3 cellular contexts compared by ENCODE assay signal in the genomic region with DNA sequence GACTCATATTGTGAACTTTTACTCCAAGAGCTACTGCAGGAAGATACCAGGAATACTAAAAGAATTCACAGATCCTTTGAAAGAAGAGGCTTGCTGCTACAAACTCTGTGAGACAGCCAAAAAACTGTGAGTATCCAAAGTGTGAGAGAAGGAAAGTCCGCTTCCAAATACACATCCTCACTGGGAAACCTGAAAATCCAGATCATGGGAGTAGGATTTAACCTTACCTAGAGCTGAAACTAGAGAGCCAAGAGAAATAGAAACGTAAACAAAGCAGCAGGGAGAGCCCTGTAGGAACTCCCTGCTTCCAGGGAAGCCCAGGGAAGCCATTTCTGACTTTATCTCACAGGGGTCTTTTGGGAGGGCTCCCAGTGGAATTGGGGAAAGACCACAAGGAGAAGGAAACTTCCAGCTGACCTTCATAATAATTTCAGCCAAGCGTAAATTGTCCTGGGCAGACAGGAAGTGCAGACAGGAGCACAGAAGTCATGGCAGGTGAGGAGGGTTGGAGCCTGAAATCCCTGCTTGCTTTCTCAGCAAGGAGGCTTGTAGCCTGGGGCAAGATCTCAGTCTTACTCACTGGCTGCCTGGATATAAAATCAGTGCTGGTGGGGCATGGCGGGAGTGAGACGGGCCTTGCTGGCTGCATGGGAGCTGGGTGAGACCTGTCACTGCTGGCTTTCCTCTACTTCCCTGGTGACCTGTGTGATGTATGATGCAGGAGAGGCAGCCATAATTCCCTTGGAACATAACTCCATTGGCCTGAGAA.
TF ChIP-seq lines count a peak whose summit lies in the region.

No MANE protein-coding gene starts in this region.

TF ChIP-seq in HepG2, 621 proteins besides CTCF, POLR2A, EP300 and RAD21 (continues in another document):
- TF ChIP-seq, protein P1, sequence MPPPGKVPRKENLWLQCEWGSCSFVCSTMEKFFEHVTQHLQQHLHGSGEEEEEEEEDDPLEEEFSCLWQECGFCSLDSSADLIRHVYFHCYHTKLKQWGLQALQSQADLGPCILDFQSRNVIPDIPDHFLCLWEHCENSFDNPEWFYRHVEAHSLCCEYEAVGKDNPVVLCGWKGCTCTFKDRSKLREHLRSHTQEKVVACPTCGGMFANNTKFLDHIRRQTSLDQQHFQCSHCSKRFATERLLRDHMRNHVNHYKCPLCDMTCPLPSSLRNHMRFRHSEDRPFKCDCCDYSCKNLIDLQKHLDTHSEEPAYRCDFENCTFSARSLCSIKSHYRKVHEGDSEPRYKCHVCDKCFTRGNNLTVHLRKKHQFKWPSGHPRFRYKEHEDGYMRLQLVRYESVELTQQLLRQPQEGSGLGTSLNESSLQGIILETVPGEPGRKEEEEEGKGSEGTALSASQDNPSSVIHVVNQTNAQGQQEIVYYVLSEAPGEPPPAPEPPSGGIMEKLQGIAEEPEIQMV (CRISPR knock-in tag; IDR thresholded peaks at IDR 0.05; ENCODE audit: low read depth), result no peak
- no peak for TF ChIP-seq ZKSCAN8 (CRISPR knock-in tag; IDR thresholded peaks at IDR 0.05; ENCODE audit: borderline replicate concordance)
- TF ChIP-seq, protein P2, sequence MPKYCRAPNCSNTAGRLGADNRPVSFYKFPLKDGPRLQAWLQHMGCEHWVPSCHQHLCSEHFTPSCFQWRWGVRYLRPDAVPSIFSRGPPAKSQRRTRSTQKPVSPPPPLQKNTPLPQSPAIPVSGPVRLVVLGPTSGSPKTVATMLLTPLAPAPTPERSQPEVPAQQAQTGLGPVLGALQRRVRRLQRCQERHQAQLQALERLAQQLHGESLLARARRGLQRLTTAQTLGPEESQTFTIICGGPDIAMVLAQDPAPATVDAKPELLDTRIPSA (CRISPR knock-in tag; IDR thresholded peaks at IDR 0.05; ENCODE audit: borderline replicate concordance), result no peak
- TF ChIP-seq, protein P3, sequence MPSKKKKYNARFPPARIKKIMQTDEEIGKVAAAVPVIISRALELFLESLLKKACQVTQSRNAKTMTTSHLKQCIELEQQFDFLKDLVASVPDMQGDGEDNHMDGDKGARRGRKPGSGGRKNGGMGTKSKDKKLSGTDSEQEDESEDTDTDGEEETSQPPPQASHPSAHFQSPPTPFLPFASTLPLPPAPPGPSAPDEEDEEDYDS (CRISPR knock-in tag; IDR thresholded peaks at IDR 0.05), result no peak
- no peak for TF ChIP-seq ZNF678 (CRISPR knock-in tag; IDR thresholded peaks at IDR 0.05)
- TF ChIP-seq, protein P4, sequence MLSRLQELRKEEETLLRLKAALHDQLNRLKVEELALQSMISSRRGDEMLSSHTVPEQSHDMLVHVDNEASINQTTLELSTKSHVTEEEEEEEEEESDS (CRISPR knock-in tag; IDR thresholded peaks at IDR 0.05; ENCODE audit: borderline replicate concordance), result no peak
- TF ChIP-seq, protein P5, sequence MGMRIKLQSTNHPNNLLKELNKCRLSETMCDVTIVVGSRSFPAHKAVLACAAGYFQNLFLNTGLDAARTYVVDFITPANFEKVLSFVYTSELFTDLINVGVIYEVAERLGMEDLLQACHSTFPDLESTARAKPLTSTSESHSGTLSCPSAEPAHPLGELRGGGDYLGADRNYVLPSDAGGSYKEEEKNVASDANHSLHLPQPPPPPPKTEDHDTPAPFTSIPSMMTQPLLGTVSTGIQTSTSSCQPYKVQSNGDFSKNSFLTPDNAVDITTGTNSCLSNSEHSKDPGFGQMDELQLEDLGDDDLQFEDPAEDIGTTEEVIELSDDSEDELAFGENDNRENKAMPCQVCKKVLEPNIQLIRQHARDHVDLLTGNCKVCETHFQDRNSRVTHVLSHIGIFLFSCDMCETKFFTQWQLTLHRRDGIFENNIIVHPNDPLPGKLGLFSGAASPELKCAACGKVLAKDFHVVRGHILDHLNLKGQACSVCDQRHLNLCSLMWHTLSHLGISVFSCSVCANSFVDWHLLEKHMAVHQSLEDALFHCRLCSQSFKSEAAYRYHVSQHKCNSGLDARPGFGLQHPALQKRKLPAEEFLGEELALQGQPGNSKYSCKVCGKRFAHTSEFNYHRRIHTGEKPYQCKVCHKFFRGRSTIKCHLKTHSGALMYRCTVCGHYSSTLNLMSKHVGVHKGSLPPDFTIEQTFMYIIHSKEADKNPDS (CRISPR knock-in tag; IDR thresholded peaks at IDR 0.05), result no peak

TF ChIP-seq in H1, 55 proteins besides CTCF, POLR2A, EP300 and RAD21:
- no peak for TF ChIP-seq TCF12 (IDR thresholded peaks at IDR 0.05; ENCODE audit: low read depth, low read length)
- TF ChIP-seq, protein P6, sequence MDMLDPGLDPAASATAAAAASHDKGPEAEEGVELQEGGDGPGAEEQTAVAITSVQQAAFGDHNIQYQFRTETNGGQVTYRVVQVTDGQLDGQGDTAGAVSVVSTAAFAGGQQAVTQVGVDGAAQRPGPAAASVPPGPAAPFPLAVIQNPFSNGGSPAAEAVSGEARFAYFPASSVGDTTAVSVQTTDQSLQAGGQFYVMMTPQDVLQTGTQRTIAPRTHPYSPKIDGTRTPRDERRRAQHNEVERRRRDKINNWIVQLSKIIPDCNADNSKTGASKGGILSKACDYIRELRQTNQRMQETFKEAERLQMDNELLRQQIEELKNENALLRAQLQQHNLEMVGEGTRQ (IDR thresholded peaks at IDR 0.05; ENCODE audit: low read length), result no peak
- no peak for TF ChIP-seq RFX5 (IDR thresholded peaks at IDR 0.05; ENCODE audit: borderline replicate concordance, low read depth, low read length)
- TF ChIP-seq JUND (IDR thresholded peaks at IDR 0.05; ENCODE audit: low read length), result no peak
- TF ChIP-seq, protein P7, sequence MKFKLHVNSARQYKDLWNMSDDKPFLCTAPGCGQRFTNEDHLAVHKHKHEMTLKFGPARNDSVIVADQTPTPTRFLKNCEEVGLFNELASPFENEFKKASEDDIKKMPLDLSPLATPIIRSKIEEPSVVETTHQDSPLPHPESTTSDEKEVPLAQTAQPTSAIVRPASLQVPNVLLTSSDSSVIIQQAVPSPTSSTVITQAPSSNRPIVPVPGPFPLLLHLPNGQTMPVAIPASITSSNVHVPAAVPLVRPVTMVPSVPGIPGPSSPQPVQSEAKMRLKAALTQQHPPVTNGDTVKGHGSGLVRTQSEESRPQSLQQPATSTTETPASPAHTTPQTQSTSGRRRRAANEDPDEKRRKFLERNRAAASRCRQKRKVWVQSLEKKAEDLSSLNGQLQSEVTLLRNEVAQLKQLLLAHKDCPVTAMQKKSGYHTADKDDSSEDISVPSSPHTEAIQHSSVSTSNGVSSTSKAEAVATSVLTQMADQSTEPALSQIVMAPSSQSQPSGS (IDR thresholded peaks at IDR 0.05; ENCODE audit: low read length), result no peak
- no peak for TF ChIP-seq SIN3A (conservative IDR thresholded peaks at IDR 0.05 in 1 of 2, IDR thresholded peaks at IDR 0.05 in 1 of 2; ENCODE audit: low read depth in 1 of 2, low read length in 2 of 2)
- TF ChIP-seq ASH2L (IDR thresholded peaks at IDR 0.05; ENCODE audit: low read length), result no peak
- TF ChIP-seq SRF (IDR thresholded peaks at IDR 0.05; ENCODE audit: low read depth, low read length), result no peak
- no peak for TF ChIP-seq FOSL1 (IDR thresholded peaks at IDR 0.05; ENCODE audit: insufficient read depth, low read depth, low read length)
- TF ChIP-seq CBX5 (IDR thresholded peaks at IDR 0.05; ENCODE audit: low read depth, low read length), result no peak
- TF ChIP-seq, protein P8, sequence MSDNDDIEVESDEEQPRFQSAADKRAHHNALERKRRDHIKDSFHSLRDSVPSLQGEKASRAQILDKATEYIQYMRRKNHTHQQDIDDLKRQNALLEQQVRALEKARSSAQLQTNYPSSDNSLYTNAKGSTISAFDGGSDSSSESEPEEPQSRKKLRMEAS (IDR thresholded peaks at IDR 0.05), result no peak
- no peak for TF ChIP-seq HDAC2 (IDR thresholded peaks at IDR 0.05; ENCODE audit: borderline replicate concordance in 1 of 2, low read depth in 2 of 2, low read length in 2 of 2)
- no peak for TF ChIP-seq EZH2 (IDR thresholded peaks at IDR 0.05; ENCODE audit: low read depth, low read length, severe bottlenecking)
- TF ChIP-seq BACH1 (IDR thresholded peaks at IDR 0.05; ENCODE audit: low read length), result no peak
- TF ChIP-seq POU5F1 (IDR thresholded peaks at IDR 0.05; ENCODE audit: low read depth, low read length), result no peak
- TF ChIP-seq RBBP5 (IDR thresholded peaks at IDR 0.05; ENCODE audit: borderline replicate concordance, low read depth, low read length), result no peak
- TF ChIP-seq NANOG (IDR thresholded peaks at IDR 0.05; ENCODE audit: insufficient read depth, low read depth, low read length, poor library complexity, severe bottlenecking), result no peak
- no peak for TF ChIP-seq SIRT6 (IDR thresholded peaks at IDR 0.05; ENCODE audit: low read length)
- no peak for TF ChIP-seq BRCA1 (IDR thresholded peaks at IDR 0.05; ENCODE audit: low read depth, low read length)
TF ChIP-seq in H1: peak in this region for 0.

TF ChIP-seq in GM23338, 12 proteins besides CTCF, POLR2A, EP300 and RAD21:
- no peak for TF ChIP-seq ZNF114 (CRISPR knock-in tag; IDR thresholded peaks at IDR 0.05)
- TF ChIP-seq, protein P9, sequence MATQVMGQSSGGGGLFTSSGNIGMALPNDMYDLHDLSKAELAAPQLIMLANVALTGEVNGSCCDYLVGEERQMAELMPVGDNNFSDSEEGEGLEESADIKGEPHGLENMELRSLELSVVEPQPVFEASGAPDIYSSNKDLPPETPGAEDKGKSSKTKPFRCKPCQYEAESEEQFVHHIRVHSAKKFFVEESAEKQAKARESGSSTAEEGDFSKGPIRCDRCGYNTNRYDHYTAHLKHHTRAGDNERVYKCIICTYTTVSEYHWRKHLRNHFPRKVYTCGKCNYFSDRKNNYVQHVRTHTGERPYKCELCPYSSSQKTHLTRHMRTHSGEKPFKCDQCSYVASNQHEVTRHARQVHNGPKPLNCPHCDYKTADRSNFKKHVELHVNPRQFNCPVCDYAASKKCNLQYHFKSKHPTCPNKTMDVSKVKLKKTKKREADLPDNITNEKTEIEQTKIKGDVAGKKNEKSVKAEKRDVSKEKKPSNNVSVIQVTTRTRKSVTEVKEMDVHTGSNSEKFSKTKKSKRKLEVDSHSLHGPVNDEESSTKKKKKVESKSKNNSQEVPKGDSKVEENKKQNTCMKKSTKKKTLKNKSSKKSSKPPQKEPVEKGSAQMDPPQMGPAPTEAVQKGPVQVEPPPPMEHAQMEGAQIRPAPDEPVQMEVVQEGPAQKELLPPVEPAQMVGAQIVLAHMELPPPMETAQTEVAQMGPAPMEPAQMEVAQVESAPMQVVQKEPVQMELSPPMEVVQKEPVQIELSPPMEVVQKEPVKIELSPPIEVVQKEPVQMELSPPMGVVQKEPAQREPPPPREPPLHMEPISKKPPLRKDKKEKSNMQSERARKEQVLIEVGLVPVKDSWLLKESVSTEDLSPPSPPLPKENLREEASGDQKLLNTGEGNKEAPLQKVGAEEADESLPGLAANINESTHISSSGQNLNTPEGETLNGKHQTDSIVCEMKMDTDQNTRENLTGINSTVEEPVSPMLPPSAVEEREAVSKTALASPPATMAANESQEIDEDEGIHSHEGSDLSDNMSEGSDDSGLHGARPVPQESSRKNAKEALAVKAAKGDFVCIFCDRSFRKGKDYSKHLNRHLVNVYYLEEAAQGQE (IDR thresholded peaks at IDR 0.05; ENCODE audit: unreplicated experiment), result no peak
TF ChIP-seq in GM23338: peak in this region for 0.
